Comparison of ENCODE assay signal across 10 cellular contexts in genomic region chr1:235943581-235944114, GRCh38.
DNase-seq lines count a peak whose midpoint lies in the region; ATAC-seq and TF ChIP-seq lines count a peak whose summit lies in the region.
"Had no signal": no experiment of that assay in that cellular context is flagged by ENCODE, and none has a peak within 500 bp of the region (broad histone marks: within the 10 kb centered on the region; RNA-seq: fewer than 3 reads in every experiment).

No MANE protein-coding gene starts in this region.

- peaks cover 11 to 27% (median 13%) of the 10 kb centered on the region in 3 donors for H3K4me1 Mint-ChIP-seq in T-cell

- intact Hi-C loops in spleen (cut with DNase I; ENCODE audit: low total_unique reads) = no loop called here

- H3K9me3 ChIP-seq in spleen = no peaks in the 10 kb centered on the region

- no peaks in the 10 kb centered on the region for H3K27me3 Mint-ChIP-seq in T-cell

- no peak overlapping the region for H3K27ac Mint-ChIP-seq in T-cell

- CTCF ChIA-PET in T-cell (lab: Charles Lee) = interaction anchor here in 1 of 2 donors (0.6 kb wide), 1 partner anchor 58 kb away, joined by 3 read pairs; no protein-coding TSS in a partner anchor

- ATAC-seq in T-cell (replicated peaks in 1 of 4) (no peak), GM21367 (IDR thresholded peaks at IDR 0.05; ENCODE audit: unreplicated experiment) (no peak), HG03460 (IDR thresholded peaks at IDR 0.05; ENCODE audit: unreplicated experiment) (no peak)

- H3K9me3 Mint-ChIP-seq in T-cell = no peaks in the 10 kb centered on the region

- peaks cover 27 to 99% (median 84%) of the 10 kb centered on the region in 6 donors for H3K4me1 ChIP-seq in spleen

- no peaks in the 10 kb centered on the region for H3K27me3 ChIP-seq in spleen (replicated peaks in 1 of 7)

- WGBS in spleen, 5 donors = 50 to 69% (median 64%) methylated on average over 9 of the region's 9 CpGs

- no peaks in the 10 kb centered on the region for H3K36me3 Mint-ChIP-seq in T-cell

- no peaks in the 10 kb centered on the region for H3K36me3 ChIP-seq in spleen

- no peak for TF ChIP-seq CTCF in fibroblast of pulmonary artery (IDR thresholded peaks at IDR 0.05; ENCODE audit: low read length, missing control alignments)
- TF ChIP-seq CTCF in spleen (IDR thresholded peaks at IDR 0.05 in 8 of 11, conservative IDR thresholded peaks at IDR 0.05 in 3 of 11) = no peak

- POLR2A ChIA-PET in T-cell (lab: Charles Lee) = interaction anchor here in 1 of 2 donors (0.7 kb wide), 1 partner anchor 69 kb away, joined by 3 read pairs; no protein-coding TSS in a partner anchor

- H3K4me3 Mint-ChIP-seq in T-cell = no peak overlapping the region

- no peak for TF ChIP-seq POLR2A in spleen (IDR thresholded peaks at IDR 0.05)

- in situ Hi-C loops in SK-MEL-5 (cut with HindIII; ENCODE audit: low pct_unique_long_range_greater_than_20kb, low sequenced_read_pairs) = no loop called here

- DNase-seq in HK-2 (ENCODE audit: unreplicated experiment) = peak; percentile 45
- DNase-seq in SK-MEL-5 (ENCODE audit: low read depth, low spot score) = peak; percentile 53
- peak; percentile 79 for DNase-seq in fibroblast of pulmonary artery (ENCODE audit: low read depth)
- DNase-seq in spleen = no peak
- DNase-seq in T-cell = no peak
- no peak for DNase-seq in activated T-cell treated with anti-CD3 and anti-CD28 coated beads, Interleukin-2, amount 50 U/mL, for 1 hour
- DNase-seq: activated T-cell treated with anti-CD3 and anti-CD28 coated beads for 4 hours, NCI-H1092 had no signal

- H3K4me3 ChIP-seq in fibroblast of pulmonary artery (replicated peaks; ENCODE audit: low read depth, low read length) (no peak overlapping the region), spleen (no peak overlapping the region)

- H3K27ac ChIP-seq in spleen = peak overlapping the region in 6 of 8 donors; percentile 7 to 93 (median 82)

Comparison
In these comparisons a context has a peak if more than half of its experiments do, and no peak if none do; other contexts are left out.
1. DNase-seq: peak in HK-2 (single experiment), SK-MEL-5 (single experiment) and fibroblast of pulmonary artery (single experiment); none in spleen (single experiment), T-cell (0 of 34) and activated T-cell treated with anti-CD3 and anti-CD28 coated beads, Interleukin-2, amount 50 U/mL, for 1 hour (single experiment).